Comparison of ENCODE assay signal across 13 cellular contexts in the genomic region with DNA sequence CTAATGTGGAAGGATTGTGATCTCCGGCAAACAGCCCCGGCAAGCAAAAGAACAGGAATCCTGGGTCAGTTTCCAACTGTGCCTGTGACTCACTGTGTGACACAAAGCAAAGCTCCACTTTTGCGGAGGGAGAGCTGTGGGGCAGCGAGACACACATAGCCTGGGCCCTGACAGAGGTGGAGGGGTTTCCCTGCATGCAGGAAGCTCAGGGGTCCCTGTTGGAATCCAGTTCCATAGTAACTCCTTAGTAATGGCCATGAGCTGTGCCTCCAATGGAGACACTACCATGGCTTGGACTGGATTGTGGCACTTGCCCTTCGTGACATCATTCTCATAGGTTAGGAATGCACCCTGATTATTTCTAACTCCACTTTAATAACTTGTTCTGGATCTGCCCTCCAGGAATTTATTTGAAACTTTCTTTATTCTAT. TPM values are rescaled to one million over a fixed set of nuclear protein-coding genes. Genes with fewer than 3 reads are reported as not detected.
DNase-seq lines count a peak whose midpoint lies in the region; ATAC-seq and TF ChIP-seq lines count a peak whose summit lies in the region.
"Had no signal": no experiment of that assay in that cellular context is flagged by ENCODE, and none has a peak within 500 bp of the region (broad histone marks: within the 10 kb centered on the region; RNA-seq: fewer than 3 reads in every experiment).

No MANE protein-coding gene starts in this region.

- H3K4me3 Mint-ChIP-seq in brain, result peak overlapping the region in 3 of 5 experiments; percentile 0 to 55 (median 19)
- no peak overlapping the region for H3K4me3 Mint-ChIP-seq in type B pancreatic cell
- H3K4me3 Mint-ChIP-seq: activated CD8-positive, alpha-beta T cell treated with anti-CD3 and anti-CD28 coated beads, Interleukin-2, amount 10 ng/mL, durations not matched to agents 7 days and 5 days had no signal

- intact Hi-C loops in heart left ventricle (cut with DNase I) (loop anchor here in 1 of 10 donors (2.0 kb wide), 1 partner anchor 45 kb away; no protein-coding TSS in a partner anchor), left cardiac atrium (cut with DNase I) (no loop called here), prostate gland (cut with DNase I) (no loop called here)

- peak overlapping the region in 4 of 5 experiments; percentile 25 to 93 (median 85) for H3K27ac Mint-ChIP-seq in brain
- peak overlapping the region; percentile 98 for H3K27ac Mint-ChIP-seq in type B pancreatic cell
- H3K27ac Mint-ChIP-seq: activated CD8-positive, alpha-beta T cell treated with anti-CD3 and anti-CD28 coated beads, Interleukin-2, amount 10 ng/mL, durations not matched to agents 7 days and 5 days had no signal

- H3K27me3 ChIP-seq in heart left ventricle (no peaks in the 10 kb centered on the region), layer of hippocampus (ENCODE audit: control insufficient read depth, insufficient read depth, low read length) (no peaks in the 10 kb centered on the region), prostate gland (replicated peaks; ENCODE audit: insufficient read depth) (no peaks in the 10 kb centered on the region)
- H3K27me3 ChIP-seq: spleen had no signal

- DNase-seq in heart left ventricle, result peak in 2 of 5 donors; percentile 21 to 33
- no peak for DNase-seq in left cardiac atrium
- no peak for DNase-seq in type B pancreatic cell (ENCODE audit: extremely low spot score, unreplicated experiment)
- no peak for DNase-seq in activated CD4-positive, alpha-beta T cell treated with anti-CD3 and anti-CD28 coated beads, Interleukin-2, amount 50 U/mL, for 48 hours
- DNase-seq in prostate gland (ENCODE audit: low spot score), result no peak
- DNase-seq: activated CD8-positive, alpha-beta T cell treated with anti-CD3 and anti-CD28 coated beads, Interleukin-2, amount 10 ng/mL, durations not matched to agents 7 days and 5 days; NCI-H146; spleen had no signal

- TF ChIP-seq POLR2A in heart left ventricle (IDR thresholded peaks at IDR 0.05) (no peak), prostate gland (IDR thresholded peaks at IDR 0.05) (no peak)

- peaks cover 0 to 7% (median 0%) of the 10 kb centered on the region in 12 donors for H3K9me3 ChIP-seq in heart left ventricle
- no peaks in the 10 kb centered on the region for H3K9me3 ChIP-seq in prostate gland

- no peaks in the 10 kb centered on the region for H3K36me3 ChIP-seq in heart left ventricle
- H3K36me3 ChIP-seq in prostate gland, result no peaks in the 10 kb centered on the region
- H3K36me3 ChIP-seq: cardiac muscle cell, spleen had no signal

- H3K4me1 ChIP-seq in heart left ventricle, result peaks cover 0 to 26% (median 8%) of the 10 kb centered on the region in 12 donors
- no peaks in the 10 kb centered on the region for H3K4me1 ChIP-seq in prostate gland (replicated peaks)

- no peak overlapping the region for H3K4me3 ChIP-seq in heart left ventricle
- no peak overlapping the region for H3K4me3 ChIP-seq in prostate gland
- H3K4me3 ChIP-seq: cardiac muscle cell, GM12878, spleen had no signal

- ATAC-seq in heart left ventricle (peak in 3 of 4 donors; percentile 11 to 15 (median 12)), left cardiac atrium (no peak), HG02678 (IDR thresholded peaks at IDR 0.05; ENCODE audit: unreplicated experiment) (no peak)
- ATAC-seq: activated CD8-positive, alpha-beta T cell treated with anti-CD3 and anti-CD28 coated beads, Interleukin-2, amount 10 ng/mL, durations not matched to agents 7 days and 5 days; GM12878 had no signal

- H3K27me3 Mint-ChIP-seq in brain, result peaks cover 8% of the 10 kb centered on the region
- no peaks in the 10 kb centered on the region for H3K27me3 Mint-ChIP-seq in type B pancreatic cell

- H3K4me1 Mint-ChIP-seq in brain, result peaks cover 49% of the 10 kb centered on the region
- H3K4me1 Mint-ChIP-seq in type B pancreatic cell (ENCODE audit: unreplicated experiment), result peaks cover 19% of the 10 kb centered on the region

- WGBS in heart left ventricle, 4 donors, result 48 to 65% (median 55%) methylated on average over 5 of the region's 5 CpGs
- 55% methylated on average over 5 of the region's 5 CpGs for WGBS in prostate gland

- H3K27ac ChIP-seq in heart left ventricle, result peak overlapping the region in 11 of 12 donors; percentile 25 to 95 (median 64)
- peak overlapping the region; percentile 58 for H3K27ac ChIP-seq in layer of hippocampus (ENCODE audit: low read depth, low read length)
- peak overlapping the region in 1 of 2 donors; percentile 17 for H3K27ac ChIP-seq in prostate gland
- H3K27ac ChIP-seq: cardiac muscle cell, spleen had no signal

- peaks cover 3 to 12% (median 9%) of the 10 kb centered on the region in 5 experiments for H3K9me3 Mint-ChIP-seq in brain
- peaks cover 4% of the 10 kb centered on the region for H3K9me3 Mint-ChIP-seq in type B pancreatic cell

- TF ChIP-seq CTCF in heart left ventricle (IDR thresholded peaks at IDR 0.05) (no peak), brain (conservative IDR thresholded peaks at IDR 0.05) (no peak), type B pancreatic cell (conservative IDR thresholded peaks at IDR 0.05) (no peak), prostate gland (IDR thresholded peaks at IDR 0.05) (no peak)

- H3K36me3 Mint-ChIP-seq in brain (no peaks in the 10 kb centered on the region), type B pancreatic cell (no peaks in the 10 kb centered on the region)

RNA-seq across cellular contexts. Expression of a gene that starts 47.0 kb away (rescaled TPM):
- total RNA-seq in heart left ventricle (10 to 100 TPM in 5 of 9 donors, 1 to 10 TPM in 4; 4.6 to 49.0 (median 11.0) TPM), left cardiac atrium (10 to 100 TPM; 19.2 to 30.7 TPM), type B pancreatic cell (ENCODE audit: low replicate concordance) (23.9 and 117 TPM in 2 replicates), prostate gland (10 to 100 TPM in 1 of 2 donors, 1 to 10 TPM in 1; 6.0 to 14.8 TPM)
- polyA plus RNA-seq in heart left ventricle (10 to 100 TPM; 17.8 to 74.5 TPM), brain (ENCODE audit: insufficient read depth, low read depth, low replicate concordance) (12.3 TPM)

Comparison
In these comparisons a context has a peak if more than half of its experiments do, and no peak if none do; other contexts are left out.
1. ATAC-seq: peak in heart left ventricle (3 of 4); none in left cardiac atrium (0 of 2) and HG02678 (single experiment).